21 cellular contexts compared by ENCODE assay signal in genomic region chr16:85545227-85545818, GRCh38.
DNase-seq lines count a peak whose midpoint lies in the region; ATAC-seq, FAIRE-seq and TF ChIP-seq lines count a peak whose summit lies in the region.
"Had no signal": no experiment of that assay in that cellular context is flagged by ENCODE, and none has a peak within 500 bp of the region (broad histone marks: within the 10 kb centered on the region; RNA-seq: fewer than 3 reads in every experiment).

No MANE protein-coding gene starts in this region.

- ATAC-seq in A549 (no peak), GM21825 (IDR thresholded peaks at IDR 0.05; ENCODE audit: unreplicated experiment) (no peak)
- ATAC-seq: GM23338 had no signal

- no peak overlapping the region for H3K9ac ChIP-seq in OCI-LY1 (ENCODE audit: low read length)

- H3K4me2 ChIP-seq in A549: no peak overlapping the region
- no peak overlapping the region for H3K4me2 ChIP-seq in OCI-LY1 (ENCODE audit: low read length)
- H3K4me2 ChIP-seq: BLaER1, GM23338 had no signal

- H3K79me2 ChIP-seq in OCI-LY1 (ENCODE audit: insufficient read depth, low read length): no peaks in the 10 kb centered on the region

- H3K9me3 ChIP-seq in A549 (no peaks in the 10 kb centered on the region; the same call in 2 of the 3 replicates), OCI-LY1 (ENCODE audit: low read length) (peaks cover 4% of the 10 kb centered on the region)

- no peak for TF ChIP-seq CTCF in A549 (IDR thresholded peaks at IDR 0.05)
- TF ChIP-seq CTCF in OCI-LY1 (IDR thresholded peaks at IDR 0.05; ENCODE audit: low read length): no peak
- no peak for TF ChIP-seq CTCF in brain (conservative IDR thresholded peaks at IDR 0.05)
- TF ChIP-seq CTCF in glutamatergic neuron (IDR thresholded peaks at IDR 0.05; ENCODE audit: partially characterized antibody, unreplicated experiment): no peak

- H3K4me3 Mint-ChIP-seq in brain (no peak overlapping the region), glutamatergic neuron (ENCODE audit: unreplicated experiment) (peak overlapping the region; percentile 23)
- H3K4me3 Mint-ChIP-seq: CD8-positive, alpha-beta memory T cell; GM23338 had no signal

- 85% methylated on average over 7 of the region's 7 CpGs for WGBS in A549 (ENCODE audit: missing lambda C conversion rate)

- no peak for FAIRE-seq in A549 (lab: Jason Lieb, UNC)
- FAIRE-seq: D721Med, GM12892, GM18507, H54 had no signal

- H3K27me3 ChIP-seq in OCI-LY1 (ENCODE audit: insufficient read depth, low read length): no peaks in the 10 kb centered on the region; the same call in 1 of the 2 replicates
- H3K27me3 ChIP-seq: BLaER1 had no signal

- peaks cover 56% of the 10 kb centered on the region for H3K4me1 Mint-ChIP-seq in brain
- H3K4me1 Mint-ChIP-seq in glutamatergic neuron (ENCODE audit: low read depth, unreplicated experiment): peaks cover 39% of the 10 kb centered on the region
- H3K4me1 Mint-ChIP-seq: CD4-positive, CD25-positive, alpha-beta regulatory T cell had no signal

- H3K9me2 ChIP-seq in OCI-LY1 (ENCODE audit: low read depth, low read length): no peaks in the 10 kb centered on the region

- H2AFZ ChIP-seq in OCI-LY1 (ENCODE audit: low read length): no peak overlapping the region
- H2AFZ ChIP-seq: GM23338 had no signal

- TF ChIP-seq POLR2A in A549 (IDR thresholded peaks at IDR 0.05; ENCODE audit: low read length): no peak

- no peak overlapping the region for H3K27ac ChIP-seq in A549
- peak overlapping the region; percentile 43 for H3K27ac ChIP-seq in OCI-LY1 (ENCODE audit: low read depth, low read length, poor library complexity, severe bottlenecking)
- H3K27ac ChIP-seq: 22Rv1, BLaER1 had no signal

- H4K20me1 ChIP-seq in OCI-LY1 (ENCODE audit: insufficient read depth, low read length): no peaks in the 10 kb centered on the region
- H4K20me1 ChIP-seq: BLaER1 had no signal

- peak overlapping the region; percentile 34 to 75 (median 73) for H3K27ac Mint-ChIP-seq in brain
- H3K27ac Mint-ChIP-seq in glutamatergic neuron (ENCODE audit: unreplicated experiment): peak overlapping the region; percentile 63
- H3K27ac Mint-ChIP-seq: GM23338 had no signal

- no peak overlapping the region for H3K4me3 ChIP-seq in A549
- no peak overlapping the region for H3K4me3 ChIP-seq in OCI-LY1 (ENCODE audit: low read depth, low read length, poor library complexity, severe bottlenecking)
- H3K4me3 ChIP-seq: BLaER1, GM23338 had no signal

- H3K36me3 Mint-ChIP-seq in brain: peaks cover 3% of the 10 kb centered on the region
- H3K36me3 Mint-ChIP-seq in glutamatergic neuron (ENCODE audit: unreplicated experiment): no peaks in the 10 kb centered on the region
- H3K36me3 Mint-ChIP-seq: CD4-positive, CD25-positive, alpha-beta regulatory T cell; CD8-positive, alpha-beta memory T cell had no signal

- TF ChIP-seq RAD21 in A549 (conservative IDR thresholded peaks at IDR 0.05 in 1 of 2, IDR thresholded peaks at IDR 0.05 in 1 of 2): no peak

- H3K4me1 ChIP-seq in A549 (no peaks in the 10 kb centered on the region), OCI-LY1 (ENCODE audit: insufficient read depth, low read length, severe bottlenecking) (peaks cover 38% of the 10 kb centered on the region)

- CTCF ChIA-PET in A549 (lab: Yijun Ruan, JAX): interaction anchor here (1.1 to 3.7 kb wide), 7 partner anchors 12 to 124 kb away, joined by 3 to 25 read pairs (median 4); no protein-coding TSS in a partner anchor

- H3K36me3 ChIP-seq in OCI-LY1 (ENCODE audit: insufficient read depth, low read length): peaks cover 3% of the 10 kb centered on the region; the same call in 1 of the 2 replicates

- TF ChIP-seq EP300 in A549 (IDR thresholded peaks at IDR 0.05): no peak

- DNase-seq in A549 (ENCODE audit: low read depth in 1 of 2, low spot score in 1 of 2): no peak
- no peak for DNase-seq in glutamatergic neuron
- no peak for DNase-seq in SKM-1 (lab: John Stamatoyannopoulos, UW; ENCODE audit: unreplicated experiment)
- no peak for DNase-seq in T-helper 9 cell
- DNase-seq in NAMALWA (ENCODE audit: low spot score): no peak
- DNase-seq: Caco-2; CD8-positive, alpha-beta memory T cell; DMS79; GDM1; HCEC 1CT had no signal

- POLR2A ChIA-PET in A549 (lab: Yijun Ruan, JAX): no interaction called here

- no peaks in the 10 kb centered on the region for H3F3A ChIP-seq in OCI-LY1 (ENCODE audit: insufficient read depth, low read length)

- H3K9me3 Mint-ChIP-seq in brain (peaks cover 0 to 7% (median 2%) of the 10 kb centered on the region in 5 experiments), glutamatergic neuron (ENCODE audit: unreplicated experiment) (peaks cover 30% of the 10 kb centered on the region)

- H3K27me3 Mint-ChIP-seq in brain (no peaks in the 10 kb centered on the region), glutamatergic neuron (ENCODE audit: unreplicated experiment) (peaks cover 13% of the 10 kb centered on the region)
- H3K27me3 Mint-ChIP-seq: CD8-positive, alpha-beta memory T cell had no signal

TF ChIP-seq in A549, 52 proteins besides CTCF, POLR2A, EP300 and RAD21:
- TF ChIP-seq REST (IDR thresholded peaks at IDR 0.05) (peak; percentile 44; the same call in 1 of the 2 replicates), ZC3H11A (IDR thresholded peaks at IDR 0.05) (no peak)
